Comparison of ENCODE assay signal across 8 cellular contexts in genomic region chr1:26744075-26744958, GRCh38. TPM values are rescaled to one million over a fixed set of nuclear protein-coding genes. Genes with fewer than 3 reads are reported as not detected.
DNase-seq lines count a peak whose midpoint lies in the region; ATAC-seq and TF ChIP-seq lines count a peak whose summit lies in the region.

No MANE protein-coding gene starts in this region.

- CTCF ChIA-PET in PC-9 (lab: Charles Lee) = interaction anchor here (0.6 kb wide), 1 partner anchor 99 kb away, joined by 10 read pairs; no protein-coding TSS in a partner anchor

- H4K20me1 ChIP-seq in PC-9 (ENCODE audit: insufficient read depth) = no peaks in the 10 kb centered on the region

- DNase-seq in NCI-H2029 treated with DMSO at 0.1 percent for 48 hours (lab: John Stamatoyannopoulos, UW) (peak; percentile 18), dermis microvascular lymphatic vessel endothelial cell (ENCODE audit: low read depth in 2 of 2) (peak; percentile 85 to 99), lung microvascular endothelial cell (ENCODE audit: low read depth in 2 of 2) (peak; percentile 89 to 99), PC-9 (no peak)
- DNase-seq in activated CD4-positive, alpha-beta T cell treated with anti-CD3 and anti-CD28 coated beads, Interleukin-2, amount 50 U/mL, for 1 hour = peak; percentile 71
- DNase-seq in stimulated activated CD8-positive, alpha-beta memory T cell treated with anti-CD3 and anti-CD28 coated beads, Interleukin-15, amount 100 ng/mL, for 48 hours (ENCODE audit: low read depth in 2 of 2) = peak; percentile 72 to 76

- ATAC-seq in GM18498 (IDR thresholded peaks at IDR 0.05; ENCODE audit: unreplicated experiment) (peak; percentile 96), HG02642 (IDR thresholded peaks at IDR 0.05; ENCODE audit: poor library complexity, unreplicated experiment) (peak; percentile 97)

- no peak overlapping the region for H3K4me2 ChIP-seq in PC-9

- H3K9me2 ChIP-seq in PC-9 (ENCODE audit: insufficient read depth) = no peaks in the 10 kb centered on the region

- no peak overlapping the region for H3K27ac ChIP-seq in PC-9

- intact Hi-C loops in PC-9 (cut with micrococcal nuclease; ENCODE audit: unreplicated experiment) = no loop called here

- no peaks in the 10 kb centered on the region for H3F3A ChIP-seq in PC-9 (ENCODE audit: insufficient read depth, low read depth)

- no peaks in the 10 kb centered on the region for H3K9me3 ChIP-seq in PC-9 (ENCODE audit: insufficient read depth, low read depth)

- BruUV-seq in PC-9 (replicated peaks; lab: Mats Ljungman, UMichigan) = no TSS peak

- no peaks in the 10 kb centered on the region; the same call in 1 of the 2 replicates for H3K79me2 ChIP-seq in PC-9 (ENCODE audit: low read depth)

- H3K4me3 ChIP-seq in PC-9 = no peak overlapping the region

- H3K36me3 ChIP-seq in PC-9 (ENCODE audit: low read depth) = peaks cover 6% of the 10 kb centered on the region

- POLR2A ChIA-PET in PC-9 (lab: Charles Lee; ENCODE audit: unreplicated experiment) = no interaction called here

- no peak for TF ChIP-seq CTCF in PC-9 (conservative IDR thresholded peaks at IDR 0.05)

- no peaks in the 10 kb centered on the region for H3K4me1 ChIP-seq in PC-9 (replicated peaks; ENCODE audit: insufficient read depth)

- no peak overlapping the region for H2AFZ ChIP-seq in PC-9

- no peaks in the 10 kb centered on the region for H3K27me3 ChIP-seq in PC-9 (ENCODE audit: insufficient read depth, low read depth)

RNA-seq across cellular contexts. Expression of gene PIGV, which starts 43.4 kb away (rescaled TPM):
- 6.2 and 7.2 TPM in 2 replicates for total RNA-seq in dermis microvascular lymphatic vessel endothelial cell
- 5.0 and 7.1 TPM in 2 replicates for total RNA-seq in lung microvascular endothelial cell
- total RNA-seq in PC-9 (2021) = 30.8 and 31.9 TPM in 2 replicates

RNA-seq across cellular contexts. Expression of gene ARID1A, which starts 48.5 kb away (rescaled TPM):
- total RNA-seq in dermis microvascular lymphatic vessel endothelial cell = 7.3 and 15.2 TPM in 2 replicates
- total RNA-seq in lung microvascular endothelial cell = 7.8 and 9.5 TPM in 2 replicates
- 44.8 and 60.5 TPM in 2 replicates for total RNA-seq in PC-9 (2021)

Comparison
In these comparisons a context has a peak if more than half of its experiments do, and no peak if none do; other contexts are left out.
1. DNase-seq: peak in NCI-H2029 treated with DMSO at 0.1 percent for 48 hours (single experiment), activated CD4-positive, alpha-beta T cell treated with anti-CD3 and anti-CD28 coated beads, Interleukin-2, amount 50 U/mL, for 1 hour (single experiment), dermis microvascular lymphatic vessel endothelial cell (2 of 2), lung microvascular endothelial cell (2 of 2) and stimulated activated CD8-positive, alpha-beta memory T cell treated with anti-CD3 and anti-CD28 coated beads, Interleukin-15, amount 100 ng/mL, for 48 hours (2 of 2); none in PC-9 (0 of 2).